Comparison of ENCODE assay signal across 8 cellular contexts in genomic region chr13:42272115-42272756, GRCh38. TPM values are rescaled to one million over a fixed set of nuclear protein-coding genes. Genes with fewer than 3 reads are reported as not detected.
DNase-seq lines count a peak whose midpoint lies in the region; ATAC-seq, FAIRE-seq and TF ChIP-seq lines count a peak whose summit lies in the region.

A gene with protein sequence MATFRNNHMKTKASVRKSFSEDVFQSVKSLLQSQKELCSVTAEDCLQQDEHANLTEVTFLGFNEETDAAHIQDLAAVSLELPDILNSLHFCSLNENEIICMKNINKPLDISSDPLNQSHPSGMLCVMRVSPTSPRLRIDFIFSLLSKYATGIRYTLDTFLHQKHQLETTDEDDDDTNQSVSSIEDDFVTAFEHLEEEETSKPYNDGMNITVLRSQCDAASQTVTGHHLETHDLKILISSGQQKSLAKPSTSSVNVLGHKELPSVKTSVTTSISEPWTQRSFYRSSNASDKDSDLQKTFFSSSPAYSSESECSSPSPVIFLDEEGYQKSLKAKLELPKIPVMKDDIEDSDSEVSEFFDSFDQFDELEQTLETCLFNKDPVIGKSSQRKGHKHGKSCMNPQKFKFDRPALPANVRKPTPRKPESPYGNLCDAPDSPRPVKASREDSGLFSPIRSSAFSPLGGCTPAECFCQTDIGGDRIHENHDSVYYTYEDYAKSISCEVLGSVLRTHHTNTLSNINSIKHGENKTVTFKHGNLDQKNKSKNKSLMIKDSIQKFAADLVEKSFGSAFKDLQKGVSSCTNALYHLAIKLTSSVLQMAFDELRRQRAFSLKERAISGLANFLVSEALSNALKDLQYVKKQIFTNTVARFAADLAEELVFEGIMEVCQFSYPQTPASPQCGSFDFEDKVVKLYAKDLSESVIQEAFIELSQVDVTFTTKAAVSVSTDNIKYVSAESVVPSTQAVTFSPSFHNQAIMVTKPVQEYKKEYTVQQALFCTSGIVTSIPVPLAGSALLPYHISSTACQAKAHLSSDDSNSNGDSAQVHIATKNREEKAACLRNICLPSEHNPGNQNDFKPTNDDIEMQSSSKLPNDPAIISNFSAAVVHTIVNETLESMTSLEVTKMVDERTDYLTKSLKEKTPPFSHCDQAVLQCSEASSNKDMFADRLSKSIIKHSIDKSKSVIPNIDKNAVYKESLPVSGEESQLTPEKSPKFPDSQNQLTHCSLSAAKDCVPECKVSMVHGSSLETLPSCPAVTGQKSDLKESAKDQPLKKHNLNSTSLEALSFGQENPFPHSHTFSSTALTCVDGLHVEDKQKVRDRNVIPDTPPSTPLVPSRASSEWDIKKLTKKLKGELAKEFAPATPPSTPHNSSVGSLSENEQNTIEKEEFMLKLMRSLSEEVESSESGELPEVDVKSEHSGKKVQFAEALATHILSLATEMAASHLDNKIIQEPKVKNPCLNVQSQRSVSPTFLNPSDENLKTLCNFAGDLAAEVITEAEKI (N-terminal part only) (plus strand): TSS chr13:42272152. CDS start chr13:42286349, 14,197 bp downstream.

- H3K4me2 ChIP-seq in PC-9: peak within 1 kb of the TSS; percentile 78

- no peaks in the 10 kb centered on the region for H3K36me3 ChIP-seq in PC-9 (ENCODE audit: low read depth)
- H3K36me3 ChIP-seq in testis (ENCODE audit: low read depth, missing control alignments): no peaks in the 10 kb centered on the region

- H4K20me1 ChIP-seq in PC-9 (ENCODE audit: insufficient read depth): no peaks in the 10 kb centered on the region

- H3K4me3 ChIP-seq in PC-9: peak within 1 kb of the TSS; percentile 86
- H3K4me3 ChIP-seq in testis: peak within 1 kb of the TSS; percentile 88 to 99

- peak within 1 kb of the TSS; percentile 98 for H2AFZ ChIP-seq in PC-9

- TF ChIP-seq CTCF in PC-9 (conservative IDR thresholded peaks at IDR 0.05) (no peak), testis (IDR thresholded peaks at IDR 0.05) (no peak)

- H3F3A ChIP-seq in PC-9 (ENCODE audit: insufficient read depth, low read depth): no peaks in the 10 kb centered on the region

- ATAC-seq in GM18867 (IDR thresholded peaks at IDR 0.05; ENCODE audit: unreplicated experiment) (peak; percentile 23), HG03103 (IDR thresholded peaks at IDR 0.05; ENCODE audit: low read depth, unreplicated experiment) (peak; percentile 16)

- CTCF ChIA-PET in PC-9 (lab: Charles Lee): interaction anchor here (0.6 kb wide), 1 partner anchor 56 kb away, joined by 3 read pairs; no protein-coding TSS in a partner anchor

- intact Hi-C loops in PC-9 (cut with micrococcal nuclease; ENCODE audit: unreplicated experiment): loop anchor here (1.0 kb wide), 1 partner anchor 92 kb away; no protein-coding TSS in a partner anchor
- intact Hi-C loops in testis (cut with DNase I; ENCODE audit: low total_unique reads): no loop called here

- H3K4me1 ChIP-seq in PC-9 (replicated peaks; ENCODE audit: insufficient read depth) (0 out of 2 replicates have a peak, but pooled peaks cover 11% of the 10 kb centered on the region), testis (peaks cover 7% of the 10 kb centered on the region)

- POLR2A ChIA-PET in PC-9 (lab: Charles Lee; ENCODE audit: unreplicated experiment): interaction anchor here (0.6 kb wide), 3 partner anchors 43 to 1471 kb away, joined by 3 to 8 read pairs (median 3); no protein-coding TSS in a partner anchor

- no TSS peak for BruUV-seq in PC-9 (replicated peaks; lab: Mats Ljungman, UMichigan)

- TF ChIP-seq POLR2A in testis (IDR thresholded peaks at IDR 0.05): no peak

- 0% methylated on average over 3 to 38 of the region's 59 CpGs for WGBS in testis, 2 donors

- DNase-seq in AG08396 (ENCODE audit: low spot score): peak; percentile 54
- DNase-seq in PC-9: no peak
- DNase-seq in activated gamma-delta T cell (lab: John Stamatoyannopoulos, UW): peak; percentile 49
- no peak for DNase-seq in frontal cortex (ENCODE audit: low spot score in 2 of 2)
- DNase-seq in nucleus accumbens (lab: John Stamatoyannopoulos, UW): peak in 42 of 56 donors; percentile 1 to 68 (median 54)
- DNase-seq in testis: peak; percentile 57

- no peaks in the 10 kb centered on the region for H3K9me2 ChIP-seq in PC-9 (ENCODE audit: insufficient read depth)

- no peak for FAIRE-seq in frontal cortex (lab: Jason Lieb, UNC)

- H3K79me2 ChIP-seq in PC-9 (ENCODE audit: low read depth): peaks cover 9% of the 10 kb centered on the region; the same call in 1 of the 2 replicates

- H3K27ac ChIP-seq in PC-9 (peak within 1 kb of the TSS; percentile 53), testis (peak within 1 kb of the TSS; percentile 95 to 96)

- H3K27me3 ChIP-seq in PC-9 (ENCODE audit: insufficient read depth, low read depth): no peaks in the 10 kb centered on the region
- H3K27me3 ChIP-seq in testis: no peaks in the 10 kb centered on the region

- H3K9me3 ChIP-seq in PC-9 (ENCODE audit: insufficient read depth, low read depth) (no peaks in the 10 kb centered on the region), testis (no peaks in the 10 kb centered on the region)

RNA-seq across cellular contexts. Expression of the gene that starts here (rescaled TPM):
- total RNA-seq in PC-9 (2021) (13.2 and 15.9 TPM in 2 replicates), frontal cortex (76.2 TPM), testis (10 to 100 TPM; 48.4 to 62.0 TPM)
- polyA plus RNA-seq in testis (ENCODE audit: insufficient read depth, low read depth, low replicate concordance): 31.5 TPM

Comparison
In these comparisons a context has a peak if more than half of its experiments do, and no peak if none do; other contexts are left out.
1. DNase-seq: peak in AG08396 (single experiment), activated gamma-delta T cell (single experiment), nucleus accumbens (42 of 56) and testis (single experiment); none in PC-9 (0 of 2) and frontal cortex (0 of 2).